Comparison of ENCODE assay signal across 25 cellular contexts in genomic region chr15:42144841-42145375, GRCh38. TPM values are rescaled to one million over a fixed set of nuclear protein-coding genes. Genes with fewer than 3 reads are reported as not detected.
A peak's percentile ranks its signal among the peaks of the same experiment; 100 is the strongest.
DNase-seq lines count a peak whose midpoint lies in the region; ATAC-seq and TF ChIP-seq lines count a peak whose summit lies in the region.
"Had no signal": no experiment of that assay in that cellular context is flagged by ENCODE, and none has a peak within 500 bp of the region (broad histone marks: within the 10 kb centered on the region; RNA-seq: fewer than 3 reads in every experiment).

No MANE protein-coding gene starts in this region.

- POLR2A ChIA-PET in activated naive CD8-positive, alpha-beta T cell treated with anti-CD3 and anti-CD28 coated beads, Interleukin-2, amount 10 ng/mL, durations not matched to agents 7 days and 5 days (lab: Charles Lee): no interaction called here
- POLR2A ChIA-PET in WTC11 (lab: Charles Lee): no interaction called here

- no peak for DNase-seq in activated naive CD8-positive, alpha-beta T cell treated with anti-CD3 and anti-CD28 coated beads, Interleukin-2, amount 10 ng/mL, durations not matched to agents 7 days and 5 days
- DNase-seq in activated naive CD8-positive, alpha-beta T cell treated with anti-CD3 and anti-CD28 coated beads, Interleukin-2, amount 50 U/mL, for 24 hours: no peak
- DNase-seq in WTC11 (ENCODE audit: low spot score) (peak; percentile 1), mesenteric fat pad (ENCODE audit: low spot score) (peak; percentile 18), upper lobe of right lung (peak; percentile 32), COLO829 (ENCODE audit: low spot score) (no peak), NCI-H2171 treated with DMSO at 0.1 percent for 48 hours (lab: John Stamatoyannopoulos, UW) (no peak)
- DNase-seq: DMS153, GM23248, MG63, NCI-H1417 treated with DMSO at 0.1 percent for 48 hours, NCI-H187, NCI-H2107, NCI-H510A treated with DMSO at 0.1 percent for 48 hours, NCI-H748 treated with DMSO at 0.1 percent for 48 hours, PC-9 had no signal

- no peaks in the 10 kb centered on the region for H3K9me3 ChIP-seq in upper lobe of right lung
- H3K9me3 ChIP-seq: BLaER1, MG63 had no signal

- no peaks in the 10 kb centered on the region for H3K4me1 ChIP-seq in upper lobe of right lung
- H3K4me1 ChIP-seq: BLaER1 had no signal

- H3K4me3 ChIP-seq in upper lobe of right lung: no peak overlapping the region
- H3K4me3 ChIP-seq: BLaER1, GM23248, K562, MG63, PC-9 had no signal

- H3K27ac ChIP-seq in upper lobe of right lung: no peak overlapping the region
- H3K27ac ChIP-seq: BLaER1, GM23248, HL-60, PC-9, RWPE1 had no signal

- H3K27me3 Mint-ChIP-seq in activated naive CD8-positive, alpha-beta T cell treated with anti-CD3 and anti-CD28 coated beads, Interleukin-2, amount 10 ng/mL, durations not matched to agents 7 days and 5 days: peaks cover 5% of the 10 kb centered on the region
- no peaks in the 10 kb centered on the region for H3K27me3 Mint-ChIP-seq in activated naive CD8-positive, alpha-beta T cell treated with anti-CD3 and anti-CD28 coated beads, Interleukin-2, amount 50 U/mL, for 24 hours
- H3K27me3 Mint-ChIP-seq in WTC11 (ENCODE audit: low read depth): no peaks in the 10 kb centered on the region

- H3K36me3 Mint-ChIP-seq in activated naive CD8-positive, alpha-beta T cell treated with anti-CD3 and anti-CD28 coated beads, Interleukin-2, amount 10 ng/mL, durations not matched to agents 7 days and 5 days: no peaks in the 10 kb centered on the region
- no peaks in the 10 kb centered on the region for H3K36me3 Mint-ChIP-seq in activated naive CD8-positive, alpha-beta T cell treated with anti-CD3 and anti-CD28 coated beads, Interleukin-2, amount 50 U/mL, for 24 hours (ENCODE audit: low read depth)
- no peaks in the 10 kb centered on the region for H3K36me3 Mint-ChIP-seq in WTC11

- H3K4me1 Mint-ChIP-seq in activated naive CD8-positive, alpha-beta T cell treated with anti-CD3 and anti-CD28 coated beads, Interleukin-2, amount 10 ng/mL, durations not matched to agents 7 days and 5 days: peaks cover 2% of the 10 kb centered on the region
- H3K4me1 Mint-ChIP-seq in activated naive CD8-positive, alpha-beta T cell treated with anti-CD3 and anti-CD28 coated beads, Interleukin-2, amount 50 U/mL, for 24 hours: no peaks in the 10 kb centered on the region
- no peaks in the 10 kb centered on the region for H3K4me1 Mint-ChIP-seq in WTC11

- no peak overlapping the region for H3K4me3 Mint-ChIP-seq in activated naive CD8-positive, alpha-beta T cell treated with anti-CD3 and anti-CD28 coated beads, Interleukin-2, amount 10 ng/mL, durations not matched to agents 7 days and 5 days
- H3K4me3 Mint-ChIP-seq in activated naive CD8-positive, alpha-beta T cell treated with anti-CD3 and anti-CD28 coated beads, Interleukin-2, amount 50 U/mL, for 24 hours: no peak overlapping the region
- H3K4me3 Mint-ChIP-seq in WTC11: no peak overlapping the region
- H3K4me3 Mint-ChIP-seq: CD4-positive, alpha-beta T cell had no signal

- no peaks in the 10 kb centered on the region for H3K36me3 ChIP-seq in upper lobe of right lung
- H3K36me3 ChIP-seq: BLaER1, MG63 had no signal

- no peaks in the 10 kb centered on the region for H3K9me3 Mint-ChIP-seq in activated naive CD8-positive, alpha-beta T cell treated with anti-CD3 and anti-CD28 coated beads, Interleukin-2, amount 10 ng/mL, durations not matched to agents 7 days and 5 days
- H3K9me3 Mint-ChIP-seq in activated naive CD8-positive, alpha-beta T cell treated with anti-CD3 and anti-CD28 coated beads, Interleukin-2, amount 50 U/mL, for 24 hours: no peaks in the 10 kb centered on the region
- H3K9me3 Mint-ChIP-seq in WTC11: peaks cover 3% of the 10 kb centered on the region
- H3K9me3 Mint-ChIP-seq: CD4-positive, alpha-beta T cell had no signal

- CTCF ChIA-PET in WTC11 (lab: Charles Lee): interaction anchor here (1.2 to 2.4 kb wide), 3 partner anchors 9 to 61 kb away, joined by 3 to 11 read pairs (median 7); no protein-coding TSS in a partner anchor

- no peaks in the 10 kb centered on the region for H3K27me3 ChIP-seq in upper lobe of right lung
- H3K27me3 ChIP-seq: BLaER1, MG63 had no signal

- TF ChIP-seq CTCF in WTC11 (IDR thresholded peaks at IDR 0.05): no peak
- no peak for TF ChIP-seq CTCF in upper lobe of right lung (IDR thresholded peaks at IDR 0.05)

- intact Hi-C loops in upper lobe of right lung (cut with DNase I): no loop called here

- H3K27ac Mint-ChIP-seq in activated naive CD8-positive, alpha-beta T cell treated with anti-CD3 and anti-CD28 coated beads, Interleukin-2, amount 10 ng/mL, durations not matched to agents 7 days and 5 days: peak overlapping the region; percentile 15
- no peak overlapping the region for H3K27ac Mint-ChIP-seq in activated naive CD8-positive, alpha-beta T cell treated with anti-CD3 and anti-CD28 coated beads, Interleukin-2, amount 50 U/mL, for 24 hours
- no peak overlapping the region for H3K27ac Mint-ChIP-seq in WTC11
- H3K27ac Mint-ChIP-seq: CD4-positive, alpha-beta T cell had no signal

- no peak for ATAC-seq in activated naive CD8-positive, alpha-beta T cell treated with anti-CD3 and anti-CD28 coated beads, Interleukin-2, amount 10 ng/mL, durations not matched to agents 7 days and 5 days (ENCODE audit: low read depth)
- ATAC-seq in activated naive CD8-positive, alpha-beta T cell treated with anti-CD3 and anti-CD28 coated beads, Interleukin-2, amount 50 U/mL, for 24 hours: no peak
- ATAC-seq in WTC11: no peak
- ATAC-seq in upper lobe of right lung: no peak
- ATAC-seq: HCT116, HepG2, K562 had no signal

TF ChIP-seq in WTC11, 78 proteins besides CTCF, POLR2A, EP300 and RAD21 (continues in another document):
- TF ChIP-seq ZNF425 (CRISPR knock-in tag; conservative IDR thresholded peaks at IDR 0.05) (no peak), SMAD4 (CRISPR knock-in tag; IDR thresholded peaks at IDR 0.05) (no peak), CBFB (CRISPR knock-in tag; IDR thresholded peaks at IDR 0.05; ENCODE audit: low read depth) (no peak), ZBTB43 (CRISPR knock-in tag; IDR thresholded peaks at IDR 0.05) (no peak), FOXP4 (CRISPR knock-in tag; IDR thresholded peaks at IDR 0.05) (no peak), MAX (CRISPR knock-in tag; IDR thresholded peaks at IDR 0.05) (no peak)

RNA-seq across cellular contexts. Expression of gene PLA2G4F, which starts 11.5 kb away (rescaled TPM):
- total RNA-seq in activated naive CD8-positive, alpha-beta T cell treated with anti-CD3 and anti-CD28 coated beads, Interleukin-2, amount 10 ng/mL, durations not matched to agents 7 days and 5 days: not detected
- total RNA-seq in WTC11 (2021): 0.11 to 0.18 TPM (median 0.16 TPM) in 3 replicates
- not detected for total RNA-seq in mesenteric fat pad
- 104 TPM for total RNA-seq in upper lobe of right lung
- total RNA-seq: CD4-positive, alpha-beta T cell; Daoy; GM23248; HepG2; LHCN-M2 had no signal

RNA-seq across cellular contexts. Expression of gene PLA2G4D, which starts 50.5 kb away (rescaled TPM):
- not detected for total RNA-seq in activated naive CD8-positive, alpha-beta T cell treated with anti-CD3 and anti-CD28 coated beads, Interleukin-2, amount 10 ng/mL, durations not matched to agents 7 days and 5 days
- total RNA-seq in WTC11 (2021) (0.07 to 0.24 TPM (median 0.09 TPM) in 3 replicates), mesenteric fat pad (not detected), upper lobe of right lung (not detected)
- total RNA-seq: CD4-positive, alpha-beta T cell; Daoy; GM23248; LHCN-M2 had no signal

Comparison
In these comparisons a context has a peak if more than half of its experiments do, and no peak if none do; other contexts are left out.
1. DNase-seq: peak in WTC11 (single experiment), mesenteric fat pad (single experiment) and upper lobe of right lung (single experiment); none in activated naive CD8-positive, alpha-beta T cell treated with anti-CD3 and anti-CD28 coated beads, Interleukin-2, amount 10 ng/mL, durations not matched to agents 7 days and 5 days (single experiment), activated naive CD8-positive, alpha-beta T cell treated with anti-CD3 and anti-CD28 coated beads, Interleukin-2, amount 50 U/mL, for 24 hours (single experiment), COLO829 (single experiment) and NCI-H2171 treated with DMSO at 0.1 percent for 48 hours (single experiment).
2. RNA of gene PLA2G4F, which starts 11.5 kb away (total RNA-seq): 104 TPM in upper lobe of right lung (single experiment); not detected in activated naive CD8-positive, alpha-beta T cell treated with anti-CD3 and anti-CD28 coated beads, Interleukin-2, amount 10 ng/mL, durations not matched to agents 7 days and 5 days, 0.11 to 0.18 TPM in WTC11 and not detected in mesenteric fat pad (single experiment); every median in the first group is over 10 times any median in the second.